In the genomic region with DNA sequence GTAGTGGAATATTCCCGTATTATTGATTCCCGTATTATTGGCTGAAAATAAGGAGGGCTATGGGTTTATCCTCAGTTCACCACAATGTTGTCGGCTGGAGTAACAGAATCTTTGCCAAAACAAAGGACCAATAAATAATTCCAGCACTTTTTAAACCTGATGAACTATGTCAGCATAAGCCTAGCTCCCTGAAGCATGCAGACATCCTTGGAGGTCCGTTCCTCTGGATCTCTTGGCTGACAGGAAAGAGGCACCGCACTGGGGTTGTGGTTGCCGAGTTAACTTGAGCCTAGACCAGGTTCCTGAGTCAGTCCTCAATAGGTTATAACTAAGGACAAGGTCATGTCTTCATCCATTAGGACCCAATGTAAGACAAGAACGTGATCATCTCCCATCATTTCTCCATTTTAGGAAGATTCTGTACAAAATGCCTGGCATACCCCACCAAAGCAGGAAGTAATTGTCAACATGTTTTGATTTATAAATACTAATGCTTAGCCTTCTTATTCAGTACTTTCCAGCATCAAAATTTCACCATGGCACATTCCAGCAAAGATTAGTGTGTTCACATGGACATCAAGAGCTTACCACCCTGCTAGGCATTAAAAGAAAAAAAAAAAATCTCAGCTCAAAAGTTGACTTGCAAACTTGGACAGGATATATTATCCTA, we compare ENCODE assay signal across 1 cellular context.
TF ChIP-seq lines count a peak whose summit lies in the region.

No MANE protein-coding gene starts in this region.

TF ChIP-seq in GM23338, 12 proteins besides CTCF, POLR2A, EP300 and RAD21 (continued from another document):
- TF ChIP-seq, protein P1, sequence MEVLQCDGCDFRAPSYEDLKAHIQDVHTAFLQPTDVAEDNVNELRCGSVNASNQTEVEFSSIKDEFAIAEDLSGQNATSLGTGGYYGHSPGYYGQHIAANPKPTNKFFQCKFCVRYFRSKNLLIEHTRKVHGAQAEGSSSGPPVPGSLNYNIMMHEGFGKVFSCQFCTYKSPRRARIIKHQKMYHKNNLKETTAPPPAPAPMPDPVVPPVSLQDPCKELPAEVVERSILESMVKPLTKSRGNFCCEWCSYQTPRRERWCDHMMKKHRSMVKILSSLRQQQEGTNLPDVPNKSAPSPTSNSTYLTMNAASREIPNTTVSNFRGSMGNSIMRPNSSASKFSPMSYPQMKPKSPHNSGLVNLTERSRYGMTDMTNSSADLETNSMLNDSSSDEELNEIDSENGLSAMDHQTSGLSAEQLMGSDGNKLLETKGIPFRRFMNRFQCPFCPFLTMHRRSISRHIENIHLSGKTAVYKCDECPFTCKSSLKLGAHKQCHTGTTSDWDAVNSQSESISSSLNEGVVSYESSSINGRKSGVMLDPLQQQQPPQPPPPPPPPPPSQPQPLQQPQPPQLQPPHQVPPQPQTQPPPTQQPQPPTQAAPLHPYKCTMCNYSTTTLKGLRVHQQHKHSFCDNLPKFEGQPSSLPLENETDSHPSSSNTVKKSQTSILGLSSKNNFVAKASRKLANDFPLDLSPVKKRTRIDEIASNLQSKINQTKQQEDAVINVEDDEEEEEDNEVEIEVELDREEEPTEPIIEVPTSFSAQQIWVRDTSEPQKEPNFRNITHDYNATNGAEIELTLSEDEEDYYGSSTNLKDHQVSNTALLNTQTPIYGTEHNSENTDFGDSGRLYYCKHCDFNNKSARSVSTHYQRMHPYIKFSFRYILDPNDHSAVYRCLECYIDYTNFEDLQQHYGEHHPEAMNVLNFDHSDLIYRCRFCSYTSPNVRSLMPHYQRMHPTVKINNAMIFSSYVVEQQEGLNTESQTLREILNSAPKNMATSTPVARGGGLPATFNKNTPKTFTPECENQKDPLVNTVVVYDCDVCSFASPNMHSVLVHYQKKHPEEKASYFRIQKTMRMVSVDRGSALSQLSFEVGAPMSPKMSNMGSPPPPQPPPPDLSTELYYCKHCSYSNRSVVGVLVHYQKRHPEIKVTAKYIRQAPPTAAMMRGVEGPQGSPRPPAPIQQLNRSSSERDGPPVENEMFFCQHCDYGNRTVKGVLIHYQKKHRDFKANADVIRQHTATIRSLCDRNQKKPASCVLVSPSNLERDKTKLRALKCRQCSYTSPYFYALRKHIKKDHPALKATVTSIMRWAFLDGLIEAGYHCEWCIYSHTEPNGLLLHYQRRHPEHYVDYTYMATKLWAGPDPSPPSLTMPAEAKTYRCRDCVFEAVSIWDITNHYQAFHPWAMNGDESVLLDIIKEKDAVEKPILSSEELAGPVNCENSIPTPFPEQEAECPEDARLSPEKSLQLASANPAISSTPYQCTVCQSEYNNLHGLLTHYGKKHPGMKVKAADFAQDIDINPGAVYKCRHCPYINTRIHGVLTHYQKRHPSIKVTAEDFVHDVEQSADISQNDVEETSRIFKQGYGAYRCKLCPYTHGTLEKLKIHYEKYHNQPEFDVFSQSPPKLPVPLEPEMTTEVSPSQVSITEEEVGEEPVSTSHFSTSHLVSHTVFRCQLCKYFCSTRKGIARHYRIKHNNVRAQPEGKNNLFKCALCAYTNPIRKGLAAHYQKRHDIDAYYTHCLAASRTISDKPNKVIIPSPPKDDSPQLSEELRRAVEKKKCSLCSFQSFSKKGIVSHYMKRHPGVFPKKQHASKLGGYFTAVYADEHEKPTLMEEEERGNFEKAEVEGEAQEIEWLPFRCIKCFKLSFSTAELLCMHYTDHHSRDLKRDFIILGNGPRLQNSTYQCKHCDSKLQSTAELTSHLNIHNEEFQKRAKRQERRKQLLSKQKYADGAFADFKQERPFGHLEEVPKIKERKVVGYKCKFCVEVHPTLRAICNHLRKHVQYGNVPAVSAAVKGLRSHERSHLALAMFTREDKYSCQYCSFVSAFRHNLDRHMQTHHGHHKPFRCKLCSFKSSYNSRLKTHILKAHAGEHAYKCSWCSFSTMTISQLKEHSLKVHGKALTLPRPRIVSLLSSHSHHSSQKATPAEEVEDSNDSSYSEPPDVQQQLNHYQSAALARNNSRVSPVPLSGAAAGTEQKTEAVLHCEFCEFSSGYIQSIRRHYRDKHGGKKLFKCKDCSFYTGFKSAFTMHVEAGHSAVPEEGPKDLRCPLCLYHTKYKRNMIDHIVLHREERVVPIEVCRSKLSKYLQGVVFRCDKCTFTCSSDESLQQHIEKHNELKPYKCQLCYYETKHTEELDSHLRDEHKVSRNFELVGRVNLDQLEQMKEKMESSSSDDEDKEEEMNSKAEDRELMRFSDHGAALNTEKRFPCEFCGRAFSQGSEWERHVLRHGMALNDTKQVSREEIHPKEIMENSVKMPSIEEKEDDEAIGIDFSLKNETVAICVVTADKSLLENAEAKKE (CRISPR knock-in tag; IDR thresholded peaks at IDR 0.05): no peak
- no peak for TF ChIP-seq NANOG (IDR thresholded peaks at IDR 0.05; ENCODE audit: borderline replicate concordance)
